8 cellular contexts compared by ENCODE assay signal in the genomic region with DNA sequence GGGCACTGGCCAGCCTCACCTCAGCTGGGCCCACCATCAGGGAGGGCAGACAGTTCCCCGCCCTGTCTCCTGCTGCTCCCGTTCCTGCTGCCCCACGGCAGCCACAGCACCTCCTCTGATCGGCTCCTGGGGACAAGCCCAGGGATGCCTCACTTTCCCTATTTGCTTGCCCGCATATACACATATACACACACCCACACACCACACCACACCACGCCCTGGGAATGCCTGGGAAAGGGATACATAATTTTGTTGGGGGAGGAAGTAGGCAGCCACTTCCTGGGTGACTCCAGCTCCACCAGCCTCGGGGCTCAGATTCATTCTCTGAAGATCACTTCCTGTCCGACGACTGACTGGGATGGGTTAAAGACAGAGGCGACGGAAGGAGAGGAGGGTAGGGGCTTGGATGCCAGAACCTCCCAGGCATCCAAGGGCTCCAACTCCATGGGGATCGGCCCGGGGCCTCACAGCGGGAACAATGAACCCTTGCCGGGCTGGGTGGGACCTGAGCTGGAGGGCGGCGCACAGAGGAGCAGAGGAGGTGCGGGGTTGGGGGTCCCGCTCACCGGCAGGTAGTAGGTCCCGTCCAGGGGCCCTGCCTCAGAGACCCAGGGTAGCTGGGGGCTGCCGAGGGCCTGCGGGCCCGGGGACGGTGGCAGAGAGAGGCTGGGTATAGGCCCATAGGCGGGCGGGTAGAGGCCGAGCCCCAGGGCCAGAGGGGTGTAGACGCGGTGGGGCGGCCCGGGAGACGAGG. TPM values are rescaled to one million over a fixed set of nuclear protein-coding genes. Genes with fewer than 3 reads are reported as not detected.
DNase-seq lines count a peak whose midpoint lies in the region; ATAC-seq and TF ChIP-seq lines count a peak whose summit lies in the region.

No MANE protein-coding gene starts in this region.

- TF ChIP-seq CTCF in OCI-LY1 (IDR thresholded peaks at IDR 0.05; ENCODE audit: low read length) = no peak
- no peak for TF ChIP-seq CTCF in esophagus muscularis mucosa (IDR thresholded peaks at IDR 0.05)

- H3K4me1 Mint-ChIP-seq in stimulated activated naive CD8-positive, alpha-beta T cell treated with anti-CD3 and anti-CD28 coated beads, Interleukin-15, amount 100 ng/mL, for 72 hours = peaks cover 79% of the 10 kb centered on the region

- peak; percentile 47 for DNase-seq in activated CD4-positive, alpha-beta T cell treated with anti-CD3 and anti-CD28 coated beads for 48 hours
- no peak for DNase-seq in activated CD4-positive, alpha-beta T cell treated with anti-CD3 and anti-CD28 coated beads, Interleukin-2, amount 50 U/mL, for 4 hours
- DNase-seq in esophagus muscularis mucosa (ENCODE audit: extremely low spot score) (no peak), NCI-H774 (lab: John Stamatoyannopoulos, UW) (no peak)
- DNase-seq in stimulated activated naive CD8-positive, alpha-beta T cell treated with anti-CD3 and anti-CD28 coated beads, Interleukin-15, amount 100 ng/mL, for 72 hours = peak in 1 of 2 donors; percentile 48

- no peaks in the 10 kb centered on the region for H3K9me2 ChIP-seq in OCI-LY1 (ENCODE audit: low read depth, low read length)

- H3K9me3 Mint-ChIP-seq in stimulated activated naive CD8-positive, alpha-beta T cell treated with anti-CD3 and anti-CD28 coated beads, Interleukin-15, amount 100 ng/mL, for 72 hours = no peaks in the 10 kb centered on the region

- no peaks in the 10 kb centered on the region for H4K20me1 ChIP-seq in OCI-LY1 (ENCODE audit: insufficient read depth, low read length)

- H3K27ac ChIP-seq in OCI-LY1 (ENCODE audit: low read depth, low read length, poor library complexity, severe bottlenecking) = peak overlapping the region; percentile 98
- peak overlapping the region; percentile 11 to 49 (median 37) for H3K27ac ChIP-seq in esophagus muscularis mucosa (replicated peaks in 1 of 4)

- ATAC-seq in stimulated activated naive CD8-positive, alpha-beta T cell treated with anti-CD3 and anti-CD28 coated beads, Interleukin-15, amount 100 ng/mL, for 72 hours = peak; percentile 15
- ATAC-seq in HG03521 (IDR thresholded peaks at IDR 0.05; ENCODE audit: unreplicated experiment) (no peak), GM19397 (IDR thresholded peaks at IDR 0.05; ENCODE audit: unreplicated experiment) (no peak)

- H3K9me3 ChIP-seq in OCI-LY1 (ENCODE audit: low read length) (no peaks in the 10 kb centered on the region), esophagus muscularis mucosa (no peaks in the 10 kb centered on the region)

- H3K9ac ChIP-seq in OCI-LY1 (ENCODE audit: low read length) = peak overlapping the region; percentile 97

- no peaks in the 10 kb centered on the region for H3F3A ChIP-seq in OCI-LY1 (ENCODE audit: insufficient read depth, low read length)

- H3K27me3 Mint-ChIP-seq in stimulated activated naive CD8-positive, alpha-beta T cell treated with anti-CD3 and anti-CD28 coated beads, Interleukin-15, amount 100 ng/mL, for 72 hours = no peaks in the 10 kb centered on the region

- H3K36me3 ChIP-seq in OCI-LY1 (ENCODE audit: insufficient read depth, low read length) (peaks cover 25% of the 10 kb centered on the region), esophagus muscularis mucosa (peaks cover 0 to 15% (median 0%) of the 10 kb centered on the region in 4 donors)

- H2AFZ ChIP-seq in OCI-LY1 (ENCODE audit: low read length) = no peak overlapping the region

- H3K4me1 ChIP-seq in OCI-LY1 (ENCODE audit: insufficient read depth, low read length, severe bottlenecking) (peaks cover 82% of the 10 kb centered on the region), esophagus muscularis mucosa (peaks cover 59 to 70% (median 66%) of the 10 kb centered on the region in 4 donors)

- 61% methylated on average over 17 of the region's 33 CpGs for WGBS in esophagus muscularis mucosa

- H3K4me3 Mint-ChIP-seq in stimulated activated naive CD8-positive, alpha-beta T cell treated with anti-CD3 and anti-CD28 coated beads, Interleukin-15, amount 100 ng/mL, for 72 hours = peak overlapping the region; percentile 94 to 100

- H3K4me2 ChIP-seq in OCI-LY1 (ENCODE audit: low read length) = peak overlapping the region; percentile 88

- peak overlapping the region; percentile 90 for H3K4me3 ChIP-seq in OCI-LY1 (ENCODE audit: low read depth, low read length, poor library complexity, severe bottlenecking)
- H3K4me3 ChIP-seq in esophagus muscularis mucosa = peak overlapping the region; percentile 58 to 63 (median 62)

- peak overlapping the region; percentile 94 to 98 for H3K27ac Mint-ChIP-seq in stimulated activated naive CD8-positive, alpha-beta T cell treated with anti-CD3 and anti-CD28 coated beads, Interleukin-15, amount 100 ng/mL, for 72 hours

- no peak for TF ChIP-seq EP300 in esophagus muscularis mucosa (IDR thresholded peaks at IDR 0.05)

- H3K79me2 ChIP-seq in OCI-LY1 (ENCODE audit: insufficient read depth, low read length) = no peaks in the 10 kb centered on the region; the same call in 1 of the 2 replicates

- intact Hi-C loops in esophagus muscularis mucosa (cut with DNase I) = no loop called here

- H3K27me3 ChIP-seq in OCI-LY1 (ENCODE audit: insufficient read depth, low read length) (no peaks in the 10 kb centered on the region), esophagus muscularis mucosa (peaks cover 0 to 37% (median 6%) of the 10 kb centered on the region in 4 donors)

- no peak for TF ChIP-seq POLR2A in esophagus muscularis mucosa (IDR thresholded peaks at IDR 0.05; ENCODE audit: low read depth)

RNA-seq across cellular contexts. Expression of a gene that starts 2.0 kb away (rescaled TPM):
- total RNA-seq in esophagus muscularis mucosa = under 1 TPM in 2 of 4 donors, not detected in 2; 0.78 to 0.99 TPM

RNA-seq across cellular contexts. Expression of a gene that starts 3.2 kb away (rescaled TPM):
- 10 to 100 TPM in 2 of 4 donors, 1 to 10 TPM in 2; 2.5 to 11.0 (median 7.8) TPM for total RNA-seq in esophagus muscularis mucosa

RNA-seq across cellular contexts. Expression of a gene that starts 8.7 kb away (rescaled TPM):
- total RNA-seq in esophagus muscularis mucosa = not detected

RNA-seq across cellular contexts. Expression of a gene that starts 12.1 kb away (rescaled TPM):
- total RNA-seq in esophagus muscularis mucosa = 1 to 10 TPM; 2.9 to 6.5 (median 4.8) TPM

RNA-seq across cellular contexts. Expression of a gene that starts 47.6 kb away (rescaled TPM):
- 10 to 100 TPM in 3 of 4 donors, 1 to 10 TPM in 1; 8.3 to 15.4 (median 13.4) TPM for total RNA-seq in esophagus muscularis mucosa
